In genomic region chr19:11323601-11324078, GRCh38 we compare ENCODE assay signal across 9 cellular contexts. TPM values are rescaled to one million over a fixed set of nuclear protein-coding genes. Genes with fewer than 3 reads are reported as not detected.
DNase-seq lines count a peak whose midpoint lies in the region; ATAC-seq and TF ChIP-seq lines count a peak whose summit lies in the region.
"Had no signal": no experiment of that assay in that cellular context is flagged by ENCODE, and none has a peak within 500 bp of the region (broad histone marks: within the 10 kb centered on the region; RNA-seq: fewer than 3 reads in every experiment).

No MANE protein-coding gene starts in this region.

- peak overlapping the region; percentile 47; the same call in 1 of the 2 replicates for H3K4me2 ChIP-seq in OCI-LY1 (ENCODE audit: low read length)
- peak overlapping the region; percentile 79 for H3K4me2 ChIP-seq in osteoblast (ENCODE audit: insufficient read depth, low read length)

- no peaks in the 10 kb centered on the region for H3K9me3 Mint-ChIP-seq in CD4-positive, CD25-positive, alpha-beta regulatory T cell

- no peaks in the 10 kb centered on the region for H3K9me3 ChIP-seq in CD4-positive, CD25-positive, alpha-beta regulatory T cell (ENCODE audit: control insufficient read depth in 2 of 2, low read length in 2 of 2)
- H3K9me3 ChIP-seq in OCI-LY1 (ENCODE audit: low read length): no peaks in the 10 kb centered on the region
- H3K9me3 ChIP-seq in osteoblast (ENCODE audit: low read depth, low read length): no peaks in the 10 kb centered on the region

- no peaks in the 10 kb centered on the region for H3K27me3 Mint-ChIP-seq in CD4-positive, CD25-positive, alpha-beta regulatory T cell

- ATAC-seq in CD4-positive, CD25-positive, alpha-beta regulatory T cell (ENCODE audit: low read depth in 2 of 2): no peak
- no peak for ATAC-seq in GM19397 (IDR thresholded peaks at IDR 0.05; ENCODE audit: unreplicated experiment)

- H3K9ac ChIP-seq in OCI-LY1 (ENCODE audit: low read length): no peak overlapping the region; the same call in 1 of the 2 replicates

- H3K27ac ChIP-seq in CD4-positive, CD25-positive, alpha-beta regulatory T cell (ENCODE audit: insufficient read depth, low read length, poor library complexity, severe bottlenecking): no peak overlapping the region
- peak overlapping the region; percentile 70 for H3K27ac ChIP-seq in OCI-LY1 (ENCODE audit: low read depth, low read length, poor library complexity, severe bottlenecking)
- H3K27ac ChIP-seq in coronary artery: peak overlapping the region; percentile 63 to 76
- H3K27ac ChIP-seq in osteoblast (ENCODE audit: low read depth, low read length): peak overlapping the region; percentile 60

- H3K27ac Mint-ChIP-seq in CD4-positive, CD25-positive, alpha-beta regulatory T cell: peak overlapping the region in 2 of 3 donors; percentile 88 to 90

- peaks cover 0 to 25% (median 15%) of the 10 kb centered on the region in 4 donors for H3K4me1 Mint-ChIP-seq in CD4-positive, CD25-positive, alpha-beta regulatory T cell

- no peaks in the 10 kb centered on the region for H3F3A ChIP-seq in OCI-LY1 (ENCODE audit: insufficient read depth, low read length)

- H4K20me1 ChIP-seq in OCI-LY1 (ENCODE audit: insufficient read depth, low read length) (no peaks in the 10 kb centered on the region), osteoblast (ENCODE audit: insufficient read depth, low read length) (no peaks in the 10 kb centered on the region)

- H3K36me3 Mint-ChIP-seq in CD4-positive, CD25-positive, alpha-beta regulatory T cell: peaks cover 11% of the 10 kb centered on the region

- no peaks in the 10 kb centered on the region for H3K27me3 ChIP-seq in CD4-positive, CD25-positive, alpha-beta regulatory T cell (ENCODE audit: control insufficient read depth, insufficient read depth, low read length)
- H3K27me3 ChIP-seq in OCI-LY1 (ENCODE audit: insufficient read depth, low read length) (0 out of 2 replicates have a peak, but pooled peaks cover 4% of the 10 kb centered on the region), osteoblast (ENCODE audit: insufficient read depth, low read length) (no peaks in the 10 kb centered on the region)

- H3K36me3 ChIP-seq in CD4-positive, CD25-positive, alpha-beta regulatory T cell (ENCODE audit: control insufficient read depth, insufficient read depth, low read length): peaks cover 8% of the 10 kb centered on the region
- no peaks in the 10 kb centered on the region for H3K36me3 ChIP-seq in OCI-LY1 (ENCODE audit: insufficient read depth, low read length)
- H3K36me3 ChIP-seq in osteoblast (ENCODE audit: insufficient read depth, low read length): no peaks in the 10 kb centered on the region

- H3K4me3 ChIP-seq in CD4-positive, CD25-positive, alpha-beta regulatory T cell (ENCODE audit: low read depth, low read length): no peak overlapping the region
- no peak overlapping the region for H3K4me3 ChIP-seq in OCI-LY1 (ENCODE audit: low read depth, low read length, poor library complexity, severe bottlenecking)
- H3K4me3 ChIP-seq in coronary artery: peak overlapping the region; percentile 21
- peak overlapping the region; percentile 54 for H3K4me3 ChIP-seq in osteoblast (ENCODE audit: insufficient read depth, low read length)

- H3K79me2 ChIP-seq in OCI-LY1 (ENCODE audit: insufficient read depth, low read length) (no peaks in the 10 kb centered on the region), osteoblast (ENCODE audit: insufficient read depth, low read length) (no peaks in the 10 kb centered on the region)

- no peak for TF ChIP-seq CTCF in OCI-LY1 (IDR thresholded peaks at IDR 0.05; ENCODE audit: low read length)
- TF ChIP-seq CTCF in coronary artery (IDR thresholded peaks at IDR 0.05): no peak
- no peak for TF ChIP-seq CTCF in osteoblast (IDR thresholded peaks at IDR 0.05; ENCODE audit: extremely low read depth, low read depth, low read length)

- peak overlapping the region in 1 of 4 donors; percentile 53 for H3K4me3 Mint-ChIP-seq in CD4-positive, CD25-positive, alpha-beta regulatory T cell

- H3K4me1 ChIP-seq in CD4-positive, CD25-positive, alpha-beta regulatory T cell (ENCODE audit: control insufficient read depth, insufficient read depth, low read length, poor library complexity, severe bottlenecking): peaks cover 11% of the 10 kb centered on the region
- H3K4me1 ChIP-seq in OCI-LY1 (ENCODE audit: insufficient read depth, low read length, severe bottlenecking) (peaks cover 40% of the 10 kb centered on the region), osteoblast (ENCODE audit: insufficient read depth, low read length) (peaks cover 14% of the 10 kb centered on the region)

- no peak for DNase-seq in CD4-positive, CD25-positive, alpha-beta regulatory T cell
- DNase-seq in coronary artery (ENCODE audit: low spot score): no peak
- DNase-seq in osteoblast (ENCODE audit: insufficient read length, low spot score, missing footprints): no peak
- DNase-seq in HT-29 (ENCODE audit: low spot score): no peak
- DNase-seq in NCI-H2227 treated with DMSO at 0.1 percent for 48 hours (lab: John Stamatoyannopoulos, UW): no peak
- DNase-seq in NCI-H146 (lab: John Stamatoyannopoulos, UW): no peak
- DNase-seq: activated CD8-positive, alpha-beta memory T cell treated with anti-CD3 and anti-CD28 coated beads, Interleukin-2, amount 50 U/mL, for 4 hours had no signal

- no peak overlapping the region for H2AFZ ChIP-seq in OCI-LY1 (ENCODE audit: low read length)
- H2AFZ ChIP-seq in osteoblast (ENCODE audit: low read length): peak overlapping the region; percentile 56

- no peaks in the 10 kb centered on the region for H3K9me2 ChIP-seq in OCI-LY1 (ENCODE audit: low read depth, low read length)

RNA-seq across cellular contexts. Expression of gene RAB3D, which starts 15.8 kb away (rescaled TPM):
- 13.4 TPM for total RNA-seq in CD4-positive, CD25-positive, alpha-beta regulatory T cell
- polyA plus RNA-seq in CD4-positive, CD25-positive, alpha-beta regulatory T cell: 1 to 10 TPM; 5.1 to 7.6 (median 6.0) TPM
- total RNA-seq in osteoblast: 2.1 and 3.3 TPM in 2 replicates
- 17.5 and 20.5 TPM in 2 replicates for total RNA-seq in HT-29 (2014; rRNA removed; shearing (Covaris generic))

RNA-seq across cellular contexts. Expression of gene TMEM205, which starts 22.4 kb away (rescaled TPM):
- total RNA-seq in CD4-positive, CD25-positive, alpha-beta regulatory T cell: 24.0 TPM
- polyA plus RNA-seq in CD4-positive, CD25-positive, alpha-beta regulatory T cell: 10 to 100 TPM; 69.0 to 88.3 (median 73.8) TPM
- total RNA-seq in osteoblast: 29.2 and 59.4 TPM in 2 replicates
- 81.5 and 97.3 TPM in 2 replicates for total RNA-seq in HT-29 (2014; rRNA removed; shearing (Covaris generic))

RNA-seq across cellular contexts. Expression of gene CCDC159, which starts 22.7 kb away (rescaled TPM):
- 66.5 TPM for total RNA-seq in CD4-positive, CD25-positive, alpha-beta regulatory T cell
- 10 to 100 TPM; 18.7 to 23.1 (median 21.7) TPM for polyA plus RNA-seq in CD4-positive, CD25-positive, alpha-beta regulatory T cell
- 4.0 and 8.0 TPM in 2 replicates for total RNA-seq in osteoblast
- total RNA-seq in HT-29 (2014; rRNA removed; shearing (Covaris generic)): 3.5 and 9.2 TPM in 2 replicates

RNA-seq across cellular contexts. Expression of gene TSPAN16, which starts 27.7 kb away (rescaled TPM):
- not detected for total RNA-seq in CD4-positive, CD25-positive, alpha-beta regulatory T cell
- polyA plus RNA-seq in CD4-positive, CD25-positive, alpha-beta regulatory T cell: not detected
- not detected in 2 replicates for total RNA-seq in osteoblast
- not detected in 2 replicates for total RNA-seq in HT-29 (2014; rRNA removed; shearing (Covaris generic))

RNA-seq across cellular contexts. Expression of gene PLPPR2, which starts 31.6 kb away (rescaled TPM):
- 10.4 TPM for total RNA-seq in CD4-positive, CD25-positive, alpha-beta regulatory T cell
- 1 to 10 TPM in 3 of 4 donors, under 1 TPM in 1; 0.86 to 2.4 (median 2.1) TPM for polyA plus RNA-seq in CD4-positive, CD25-positive, alpha-beta regulatory T cell
- total RNA-seq in osteoblast: 10.6 and 14.1 TPM in 2 replicates
- total RNA-seq in HT-29 (2014; rRNA removed; shearing (Covaris generic)): 1.7 and 3.6 TPM in 2 replicates

Comparison
In these comparisons a context has a peak if more than half of its experiments do, and no peak if none do; other contexts are left out.
1. H3K4me3 ChIP-seq: peak in coronary artery (single experiment) and osteoblast (single experiment); none in CD4-positive, CD25-positive, alpha-beta regulatory T cell (single experiment) and OCI-LY1 (single experiment).